In genomic region chr11:67289651-67290479, GRCh38 we compare ENCODE assay signal across 8 cellular contexts. TPM values are rescaled to one million over a fixed set of nuclear protein-coding genes. Genes with fewer than 3 reads are reported as not detected.
DNase-seq lines count a peak whose midpoint lies in the region; ATAC-seq, FAIRE-seq and TF ChIP-seq lines count a peak whose summit lies in the region.

No MANE protein-coding gene starts in this region.

- peak overlapping the region; percentile 85 to 89 (median 85) for H3K4me3 Mint-ChIP-seq in T-cell

- H3K27ac Mint-ChIP-seq in T-cell = peak overlapping the region; percentile 91 to 95

- 28 to 36% methylated on average over 34 to 36 of the region's 36 CpGs for WGBS in pancreas, 2 donors

- CTCF ChIA-PET in T-cell (lab: Charles Lee) = interaction anchor here (0.6 to 1.7 kb wide), 3 partner anchors 22 to 661 kb away, joined by 3 to 5 read pairs (median 3); no protein-coding TSS in a partner anchor

- peak overlapping the region in 2 of 4 donors; percentile 41 to 50 for H3K27ac ChIP-seq in pancreas

- H3K4me1 ChIP-seq in pancreas = peaks cover 6 to 12% (median 9%) of the 10 kb centered on the region in 3 donors

- intact Hi-C loops in pancreas (cut with DNase I) = no loop called here

- H3K4me1 Mint-ChIP-seq in T-cell = peaks cover 58 to 70% (median 70%) of the 10 kb centered on the region in 3 donors

- ATAC-seq in T-cell (replicated peaks in 1 of 4) = no peak
- peak in 2 of 4 donors; percentile 2 to 10 for ATAC-seq in pancreas
- no peak for ATAC-seq in GM21381 (IDR thresholded peaks at IDR 0.05; ENCODE audit: unreplicated experiment)

- no peaks in the 10 kb centered on the region for H3K9me3 Mint-ChIP-seq in T-cell

- DNase-seq in HCEC 1CT (peak; percentile 37), T-cell (no peak), fibroblast of villous mesenchyme (ENCODE audit: low read depth) (no peak), pancreas (peak in 2 of 6 donors; percentile 53 to 80), pons (ENCODE audit: low spot score) (no peak), ureter (ENCODE audit: low spot score) (no peak)
- no peak for DNase-seq in stimulated activated naive CD4-positive, alpha-beta T cell treated with Interleukin-2 at 50 U/mL for 16 hours (lab: John Stamatoyannopoulos, UW)

- no peak for FAIRE-seq in pancreas (lab: Jason Lieb, UNC)

- H3K4me3 ChIP-seq in fibroblast of villous mesenchyme (ENCODE audit: low read depth, low read length) = peak overlapping the region; percentile 78
- H3K4me3 ChIP-seq in pancreas = peak overlapping the region; percentile 51 to 74 (median 65)

- H3K9me3 ChIP-seq in pancreas = no peaks in the 10 kb centered on the region

- H3K36me3 Mint-ChIP-seq in T-cell = peaks cover 19% of the 10 kb centered on the region

- no peak for TF ChIP-seq CTCF in fibroblast of villous mesenchyme (IDR thresholded peaks at IDR 0.05; ENCODE audit: insufficient read depth, low read depth, low read length)
- no peak for TF ChIP-seq CTCF in pancreas (IDR thresholded peaks at IDR 0.05)

- POLR2A ChIA-PET in T-cell (lab: Charles Lee) = no interaction called here

- H3K36me3 ChIP-seq in pancreas = peaks cover 0 to 12% (median 4%) of the 10 kb centered on the region in 3 donors

- no peaks in the 10 kb centered on the region for H3K27me3 ChIP-seq in pancreas

- no peaks in the 10 kb centered on the region for H3K27me3 Mint-ChIP-seq in T-cell

RNA-seq across cellular contexts. Expression of gene ANKRD13D, which starts 0.8 kb away (rescaled TPM):
- total RNA-seq in T-cell (100 to 1,000 TPM; 150 to 249 (median 237) TPM), fibroblast of villous mesenchyme (29.6 and 29.8 TPM in 2 replicates), pancreas (10 to 100 TPM in 5 of 6 donors, 1 to 10 TPM in 1; 9.8 to 31.3 (median 12.3) TPM), ureter (110 TPM)
- 10 to 100 TPM; 60.0 to 60.7 TPM for polyA plus RNA-seq in pancreas

RNA-seq across cellular contexts. Expression of gene SSH3, which starts 13.5 kb away (rescaled TPM):
- total RNA-seq in T-cell (10 to 100 TPM; 11.5 to 30.9 (median 26.7) TPM), fibroblast of villous mesenchyme (16.1 and 21.2 TPM in 2 replicates), pancreas (10 to 100 TPM; 15.2 to 29.1 (median 21.2) TPM), ureter (258 TPM)
- 10 to 100 TPM; 29.0 to 29.2 TPM for polyA plus RNA-seq in pancreas

RNA-seq across cellular contexts. Expression of gene GRK2, which starts 23.6 kb away (rescaled TPM):
- total RNA-seq in T-cell (100 to 1,000 TPM; 267 to 394 (median 382) TPM), fibroblast of villous mesenchyme (24.5 and 33.2 TPM in 2 replicates), pancreas (10 to 100 TPM; 19.1 to 31.9 (median 21.5) TPM), ureter (75.9 TPM)
- 10 to 100 TPM; 52.8 to 60.6 TPM for polyA plus RNA-seq in pancreas
